Comparison of ENCODE assay signal across 14 cellular contexts in the genomic region with DNA sequence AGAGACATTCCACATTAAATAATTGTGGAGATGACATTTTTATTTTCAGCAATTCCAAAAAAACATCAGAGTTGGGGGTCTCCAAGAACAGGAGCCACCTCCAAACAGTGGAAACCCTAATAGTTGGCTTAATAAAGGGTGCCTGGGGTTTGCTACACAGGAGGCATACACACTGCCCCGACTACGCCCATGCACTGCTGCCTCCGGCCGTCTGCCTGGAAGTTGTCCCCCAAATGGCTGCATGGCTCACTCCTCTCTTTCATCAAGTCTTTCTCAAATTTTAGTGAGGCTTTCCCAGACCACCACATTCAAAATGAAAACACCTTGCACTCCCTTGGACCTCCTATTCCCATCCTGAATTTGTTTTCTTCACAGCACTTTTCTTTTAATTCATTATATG.
"Had no signal": no experiment of that assay in that cellular context is flagged by ENCODE, and none has a peak within 500 bp of the region (broad histone marks: within the 10 kb centered on the region; RNA-seq: fewer than 3 reads in every experiment).

No MANE protein-coding gene starts in this region.

- H3K9me3 Mint-ChIP-seq: activated naive CD4-positive, alpha-beta T cell treated with anti-CD3 and anti-CD28 coated beads, Interleukin-2, amount 10 ng/mL, durations not matched to agents 7 days and 5 days; activated T-cell treated with anti-CD3 and anti-CD28 coated beads, Interleukin-2, amount 50 U/mL, for 72 hours; central memory CD8-positive, alpha-beta T cell; nephron had no signal

- H3K4me3 Mint-ChIP-seq: activated naive CD4-positive, alpha-beta T cell treated with anti-CD3 and anti-CD28 coated beads, Interleukin-2, amount 10 ng/mL, durations not matched to agents 7 days and 5 days; activated T-cell treated with anti-CD3 and anti-CD28 coated beads, Interleukin-2, amount 50 U/mL, for 72 hours; central memory CD8-positive, alpha-beta T cell; nephron had no signal

- H3K4me3 ChIP-seq: lung, ovary, SJSA1, stomach, tibial nerve had no signal

- H3K27me3 Mint-ChIP-seq: activated naive CD4-positive, alpha-beta T cell treated with anti-CD3 and anti-CD28 coated beads, Interleukin-2, amount 10 ng/mL, durations not matched to agents 7 days and 5 days; central memory CD8-positive, alpha-beta T cell had no signal

- ATAC-seq: activated T-cell treated with anti-CD3 and anti-CD28 coated beads, Interleukin-2, amount 50 U/mL, for 72 hours had no signal

- DNase-seq: activated CD4-positive, alpha-beta T cell treated with anti-CD3 and anti-CD28 coated beads, Interleukin-2, amount 50 U/mL, for 48 hours; activated CD4-positive, CD25-positive, alpha-beta regulatory T cell treated with anti-CD3 and anti-CD28 coated beads, Interleukin-2, amount 50 U/mL, for 72 hours; activated naive CD4-positive, alpha-beta T cell treated with anti-CD3 and anti-CD28 coated beads, Interleukin-2, amount 10 ng/mL, durations not matched to agents 7 days and 5 days; activated T-cell treated with anti-CD3 and anti-CD28 coated beads, Interleukin-2, amount 50 U/mL, for 72 hours; dermis blood vessel endothelial cell; ovary; retina; stimulated activated CD4-positive, alpha-beta T cell treated with anti-CD3 and anti-CD28 coated beads, Interleukin-4, amount 100 ng/mL, for 4 hours; stomach had no signal

- H3K4me1 Mint-ChIP-seq: nephron had no signal

- H3K9me3 ChIP-seq: ovary, SJSA1, stomach, tibial nerve had no signal

- H3K36me3 ChIP-seq: ovary had no signal

- H3K27me3 ChIP-seq: ovary, SJSA1, stomach, tibial nerve had no signal

- H3K27ac ChIP-seq: ovary, SJSA1, stomach, tibial nerve had no signal

- H3K27ac Mint-ChIP-seq: activated naive CD4-positive, alpha-beta T cell treated with anti-CD3 and anti-CD28 coated beads, Interleukin-2, amount 10 ng/mL, durations not matched to agents 7 days and 5 days; nephron had no signal

- H3K4me1 ChIP-seq: SJSA1, tibial nerve had no signal
